In the genomic region with DNA sequence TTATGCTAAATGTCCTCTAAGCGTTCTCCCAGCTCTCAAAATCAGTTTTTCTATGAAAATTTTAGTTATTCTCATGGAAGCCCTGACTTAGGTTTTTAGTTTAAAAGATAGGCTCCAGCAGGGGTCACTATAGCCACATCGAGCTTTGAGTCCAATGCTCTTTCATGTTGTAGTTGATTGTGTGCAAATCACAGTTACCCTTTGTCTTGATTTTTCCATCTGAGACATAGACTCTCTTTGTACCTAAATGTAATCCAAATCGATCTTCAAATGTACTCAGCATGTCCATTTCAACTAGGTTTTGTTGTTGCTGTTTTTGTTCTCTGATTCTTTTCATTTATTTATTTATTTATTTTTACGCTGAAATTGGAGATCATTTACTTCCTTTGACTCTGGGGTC, we compare ENCODE assay signal across 9 cellular contexts. TPM values are rescaled to one million over a fixed set of nuclear protein-coding genes. Genes with fewer than 3 reads are reported as not detected.
DNase-seq lines count a peak whose midpoint lies in the region; ATAC-seq, FAIRE-seq and TF ChIP-seq lines count a peak whose summit lies in the region.
"Had no signal": no experiment of that assay in that cellular context is flagged by ENCODE, and none has a peak within 500 bp of the region (broad histone marks: within the 10 kb centered on the region; RNA-seq: fewer than 3 reads in every experiment).

No MANE protein-coding gene starts in this region.

- no peaks in the 10 kb centered on the region for H3K4me1 ChIP-seq in right cardiac atrium (ENCODE audit: control insufficient read depth, insufficient read depth, low read length)
- no peaks in the 10 kb centered on the region for H3K4me1 ChIP-seq in small intestine (ENCODE audit: control insufficient read depth in 2 of 2, insufficient read depth in 1 of 2, low read depth in 1 of 2, low read length in 1 of 2)

- peak; percentile 56 for ATAC-seq in CD4-positive, alpha-beta T cell (ENCODE audit: poor library complexity)
- ATAC-seq in GM18907 (IDR thresholded peaks at IDR 0.05; ENCODE audit: unreplicated experiment) (peak; percentile 73), right cardiac atrium (peak; percentile 71 to 78), HG02840 (IDR thresholded peaks at IDR 0.05; ENCODE audit: low FRiP score, unreplicated experiment) (no peak)

- 15% methylated on average over 4 of the region's 4 CpGs for WGBS in right cardiac atrium
- WGBS in small intestine, 3 donors, result 12 to 31% (median 15%) methylated on average over 4 of the region's 4 CpGs

- POLR2A ChIA-PET in CD4-positive, alpha-beta T cell (lab: Charles Lee), result no interaction called here

- no peaks in the 10 kb centered on the region for H3K36me3 ChIP-seq in small intestine (ENCODE audit: control insufficient read depth in 2 of 2, insufficient read depth in 2 of 2, low read length in 2 of 2)

- no peaks in the 10 kb centered on the region for H3K36me3 Mint-ChIP-seq in CD4-positive, alpha-beta T cell (ENCODE audit: low read depth)

- H3K4me1 Mint-ChIP-seq in CD4-positive, alpha-beta T cell (ENCODE audit: low read depth), result no peaks in the 10 kb centered on the region

- H3K4me3 Mint-ChIP-seq in CD4-positive, alpha-beta T cell, result no peak overlapping the region

- H3K27me3 Mint-ChIP-seq in CD4-positive, alpha-beta T cell, result no peaks in the 10 kb centered on the region

- no peaks in the 10 kb centered on the region for H3K9me3 Mint-ChIP-seq in CD4-positive, alpha-beta T cell

- H3K27ac ChIP-seq in CD4-positive, alpha-beta T cell (ENCODE audit: low read depth, low read length), result no peak overlapping the region
- H3K27ac ChIP-seq in right cardiac atrium (ENCODE audit: low read length) (no peak overlapping the region), small intestine (ENCODE audit: low read depth in 1 of 2, low read length in 1 of 2) (no peak overlapping the region)

- DNase-seq in CD4-positive, alpha-beta T cell, result peak in 7 of 10 experiments; percentile 3 to 14 (median 7)
- DNase-seq in HuH-7.5 (ENCODE audit: low spot score) (peak; percentile 18), OCI-M1 (lab: John Stamatoyannopoulos, UW) (peak; percentile 88), amniotic epithelial cell (ENCODE audit: low read depth) (peak; percentile 69), right cardiac atrium (peak in 1 of 3 donors; percentile 16), small intestine (peak; percentile 76)

- H3K4me3 ChIP-seq in right cardiac atrium (ENCODE audit: low read length) (no peak overlapping the region), small intestine (ENCODE audit: low read depth in 1 of 2, low read length in 2 of 2) (no peak overlapping the region)

- CTCF ChIA-PET in CD4-positive, alpha-beta T cell (lab: Charles Lee), result interaction anchor here (0.6 to 1.1 kb wide), 3 partner anchors 18 to 715 kb away, joined by 3 read pairs; no protein-coding TSS in a partner anchor

- H3K27ac Mint-ChIP-seq in CD4-positive, alpha-beta T cell, result no peak overlapping the region

- no peaks in the 10 kb centered on the region for H3K9me3 ChIP-seq in CD4-positive, alpha-beta T cell (ENCODE audit: control insufficient read depth, low read length)
- no peaks in the 10 kb centered on the region for H3K9me3 ChIP-seq in right cardiac atrium (ENCODE audit: control insufficient read depth, low read length)
- H3K9me3 ChIP-seq in small intestine (ENCODE audit: control insufficient read depth, low read depth), result no peaks in the 10 kb centered on the region

- no peak for FAIRE-seq in small intestine (lab: Jason Lieb, UNC)

- intact Hi-C loops in CD4-positive, alpha-beta T cell (cut with DNase I, micrococcal nuclease), result loop anchor here (1.0 to 5.0 kb wide), 6 partner anchors 190 to 943 kb away; no protein-coding TSS in a partner anchor
- intact Hi-C loops in right cardiac atrium (cut with DNase I), result loop anchor here in 3 of 4 donors (5.0 to 10.0 kb wide), 5 partner anchors 96 to 216 kb away; a partner anchor contains a TSS

- peak; percentile 63 for TF ChIP-seq CTCF in CD4-positive, alpha-beta T cell (IDR thresholded peaks at IDR 0.05)

- H3K27me3 ChIP-seq in CD4-positive, alpha-beta T cell (ENCODE audit: control insufficient read depth, insufficient read depth, low read length), result no peaks in the 10 kb centered on the region
- no peaks in the 10 kb centered on the region for H3K27me3 ChIP-seq in right cardiac atrium (ENCODE audit: control insufficient read depth, insufficient read depth)
- H3K27me3 ChIP-seq in small intestine (ENCODE audit: control insufficient read depth in 2 of 2, insufficient read depth in 2 of 2, low read length in 2 of 2), result no peaks in the 10 kb centered on the region

RNA-seq across cellular contexts. Expression of gene MSTN, which starts 26.4 kb away (rescaled TPM):
- not detected for total RNA-seq in CD4-positive, alpha-beta T cell
- total RNA-seq in right cardiac atrium, result under 1 TPM; 0.11 to 0.56 (median 0.16) TPM
- polyA plus RNA-seq in right cardiac atrium, result 0.18 TPM
- under 1 TPM in 1 of 3 donors, not detected in 2; 0.16 TPM for polyA plus RNA-seq in small intestine
- total RNA-seq: T-helper 2 cell treated with Interferon-gamma antibody and Interleukin-4, amounts not matched to agents 100 ng/mL and 5 ng/mL, for 36 hours had no signal
